ENCODE assay signal across 25 cellular contexts in the genomic region with DNA sequence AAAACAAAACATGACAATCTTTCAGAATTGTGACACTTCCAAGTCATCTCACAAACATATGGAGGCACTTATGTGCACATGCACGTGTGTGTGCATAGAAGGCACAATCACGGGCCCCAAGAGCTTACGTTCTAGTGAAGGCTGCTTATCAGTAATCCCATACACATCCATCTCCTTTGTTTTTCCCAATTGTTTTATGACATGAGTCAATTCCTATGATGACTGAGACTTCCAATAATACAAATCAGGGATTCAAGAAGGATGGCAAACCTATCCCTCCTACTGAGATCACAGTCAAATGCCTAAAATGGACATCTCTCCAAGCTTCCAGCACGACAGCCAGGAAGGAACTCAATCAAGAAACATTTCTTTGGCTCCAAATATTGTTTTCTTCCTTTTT. TPM values are rescaled to one million over a fixed set of nuclear protein-coding genes. Genes with fewer than 3 reads are reported as not detected.
A peak's percentile ranks its signal among the peaks of the same experiment; 100 is the strongest.
DNase-seq lines count a peak whose midpoint lies in the region; ATAC-seq and TF ChIP-seq lines count a peak whose summit lies in the region.
"Had no signal": no experiment of that assay in that cellular context is flagged by ENCODE, and none has a peak within 500 bp of the region (broad histone marks: within the 10 kb centered on the region; RNA-seq: fewer than 3 reads in every experiment).

No MANE protein-coding gene starts in this region.

- H3K36me3 Mint-ChIP-seq in activated CD8-positive, alpha-beta memory T cell treated with anti-CD3 and anti-CD28 coated beads, Interleukin-2, amount 10 ng/mL, durations not matched to agents 7 days and 5 days, result peaks cover 6% of the 10 kb centered on the region

- no peaks in the 10 kb centered on the region for H3K9me3 Mint-ChIP-seq in activated CD8-positive, alpha-beta memory T cell treated with anti-CD3 and anti-CD28 coated beads, Interleukin-2, amount 10 ng/mL, durations not matched to agents 7 days and 5 days (ENCODE audit: low read depth)

- H3K4me1 Mint-ChIP-seq in activated CD8-positive, alpha-beta memory T cell treated with anti-CD3 and anti-CD28 coated beads, Interleukin-2, amount 10 ng/mL, durations not matched to agents 7 days and 5 days, result no peaks in the 10 kb centered on the region

- peak overlapping the region in 53 of 59 donors; percentile 2 to 90 (median 66) for H3K27ac ChIP-seq in dorsolateral prefrontal cortex
- H3K27ac ChIP-seq: 22Rv1, RWPE1 had no signal

- H3K4me3 Mint-ChIP-seq in activated CD8-positive, alpha-beta memory T cell treated with anti-CD3 and anti-CD28 coated beads, Interleukin-2, amount 10 ng/mL, durations not matched to agents 7 days and 5 days, result no peak overlapping the region

- ATAC-seq in activated CD8-positive, alpha-beta memory T cell treated with anti-CD3 and anti-CD28 coated beads, Interleukin-2, amount 10 ng/mL, durations not matched to agents 7 days and 5 days, result no peak
- no peak for ATAC-seq in left ventricle myocardium superior

- CTCF ChIA-PET in activated CD8-positive, alpha-beta memory T cell treated with anti-CD3 and anti-CD28 coated beads, Interleukin-2, amount 10 ng/mL, durations not matched to agents 7 days and 5 days (lab: Charles Lee), result interaction anchor here (0.6 kb wide), 1 partner anchor 403 kb away, joined by 5 read pairs; no protein-coding TSS in a partner anchor

- intact Hi-C loops in dorsolateral prefrontal cortex (cut with DNase I) (no loop called here), left ventricle myocardium superior (cut with micrococcal nuclease) (no loop called here)

- no peaks in the 10 kb centered on the region for H3K27me3 Mint-ChIP-seq in activated CD8-positive, alpha-beta memory T cell treated with anti-CD3 and anti-CD28 coated beads, Interleukin-2, amount 10 ng/mL, durations not matched to agents 7 days and 5 days

- no peak overlapping the region for H3K4me3 ChIP-seq in dorsolateral prefrontal cortex

- H3K27me3 ChIP-seq in dorsolateral prefrontal cortex, result no peaks in the 10 kb centered on the region

- peak; percentile 18 for DNase-seq in activated CD8-positive, alpha-beta memory T cell treated with anti-CD3 and anti-CD28 coated beads, Interleukin-2, amount 10 ng/mL, durations not matched to agents 7 days and 5 days
- DNase-seq in activated CD8-positive, alpha-beta memory T cell treated with anti-CD3 and anti-CD28 coated beads for 24 hours, result no peak
- DNase-seq in dorsolateral prefrontal cortex, result no peak
- DNase-seq in pulmonary artery endothelial cell (ENCODE audit: low read depth, low spot score), result peak; percentile 77
- no peak for DNase-seq in left ventricle myocardium superior
- no peak for DNase-seq in activated T-cell treated with anti-CD3 and anti-CD28 coated beads, Interleukin-2, amount 50 U/mL, for 1 hour
- DNase-seq in SKM-1 (lab: John Stamatoyannopoulos, UW; ENCODE audit: unreplicated experiment), result no peak
- DNase-seq: ACHN, DMS53, HCEC 1CT, KBM-7, MM.1S, NCI-H1417, NCI-H1694, NCI-H2029 treated with DMSO at 0.1 percent for 48 hours, NCI-H226, NCI-H510A, NCI-H69, SHP77 had no signal

- no peak for TF ChIP-seq CTCF in dorsolateral prefrontal cortex (IDR thresholded peaks at IDR 0.05 in 54 of 56, conservative IDR thresholded peaks at IDR 0.05 in 2 of 56; ENCODE audit: low read depth in 1 of 56, partially characterized antibody in 56 of 56)

- no peak overlapping the region for H3K27ac Mint-ChIP-seq in activated CD8-positive, alpha-beta memory T cell treated with anti-CD3 and anti-CD28 coated beads, Interleukin-2, amount 10 ng/mL, durations not matched to agents 7 days and 5 days

RNA-seq across cellular contexts. Expression of gene LDHAL6B, which starts 11.5 kb away (rescaled TPM):
- total RNA-seq in activated CD8-positive, alpha-beta memory T cell treated with anti-CD3 and anti-CD28 coated beads, Interleukin-2, amount 10 ng/mL, durations not matched to agents 7 days and 5 days, result not detected
- not detected for total RNA-seq in dorsolateral prefrontal cortex
- not detected in 2 replicates for total RNA-seq in pulmonary artery endothelial cell
- not detected for total RNA-seq in left ventricle myocardium superior
- total RNA-seq: Daoy, G401, H1, SK-MEL-5 had no signal

Comparison
In these comparisons a context has a peak if more than half of its experiments do, and no peak if none do; other contexts are left out.
1. DNase-seq: peak in activated CD8-positive, alpha-beta memory T cell treated with anti-CD3 and anti-CD28 coated beads, Interleukin-2, amount 10 ng/mL, durations not matched to agents 7 days and 5 days (single experiment) and pulmonary artery endothelial cell (single experiment); none in activated CD8-positive, alpha-beta memory T cell treated with anti-CD3 and anti-CD28 coated beads for 24 hours (single experiment), dorsolateral prefrontal cortex (0 of 10), left ventricle myocardium superior (single experiment), activated T-cell treated with anti-CD3 and anti-CD28 coated beads, Interleukin-2, amount 50 U/mL, for 1 hour (single experiment) and SKM-1 (single experiment).